ENCODE assay signal across 29 cellular contexts in genomic region chr21:43662286-43662685, GRCh38. TPM values are rescaled to one million over a fixed set of nuclear protein-coding genes. Genes with fewer than 3 reads are reported as not detected.
DNase-seq lines count a peak whose midpoint lies in the region; ATAC-seq and TF ChIP-seq lines count a peak whose summit lies in the region.
"Had no signal": no experiment of that assay in that cellular context is flagged by ENCODE, and none has a peak within 500 bp of the region (broad histone marks: within the 10 kb centered on the region; RNA-seq: fewer than 3 reads in every experiment).

No MANE protein-coding gene starts in this region.

- H3K4me3 ChIP-seq in IMR-90 (ENCODE audit: insufficient read depth, low read depth, low read length), result no peak overlapping the region
- H3K4me3 ChIP-seq in trophoblast cell (ENCODE audit: low read depth, low read length), result no peak overlapping the region
- H3K4me3 ChIP-seq: dorsolateral prefrontal cortex, esophagus squamous epithelium, gastrocnemius medialis, GM23248, lower lobe of right lung, SJCRH30, upper lobe of right lung had no signal

- peaks cover 12% of the 10 kb centered on the region for H3K36me3 ChIP-seq in IMR-90 (ENCODE audit: control insufficient read depth, insufficient read depth, low read length)
- H3K36me3 ChIP-seq in trophoblast cell (ENCODE audit: control insufficient read depth in 1 of 2, insufficient read depth in 2 of 2, low read length in 2 of 2), result peaks cover 7 to 19% of the 10 kb centered on the region in 2 experiments

- no peak overlapping the region for H2BK120ac ChIP-seq in IMR-90 (ENCODE audit: low read depth, low read length)
- no peak overlapping the region for H2BK120ac ChIP-seq in trophoblast cell (ENCODE audit: insufficient read depth, low read length, poor library complexity)

- H4K91ac ChIP-seq in IMR-90 (ENCODE audit: insufficient read depth, low read depth, low read length), result no peak overlapping the region
- no peak overlapping the region for H4K91ac ChIP-seq in trophoblast cell (ENCODE audit: low read depth, low read length)

- peaks cover 15% of the 10 kb centered on the region; the same call in 1 of the 2 replicates for H3K9me1 ChIP-seq in IMR-90 (ENCODE audit: insufficient read depth, low read length)

- H3K4me2 ChIP-seq in IMR-90 (ENCODE audit: low read depth, low read length) (no peak overlapping the region), trophoblast cell (ENCODE audit: low read length) (no peak overlapping the region)

- BruUV-seq in IMR-90 (replicated peaks; lab: Mats Ljungman, UMichigan) (no TSS peak), Calu3 (replicated peaks; lab: Mats Ljungman, UMichigan) (no TSS peak)

- no peak overlapping the region for H4K12ac ChIP-seq in trophoblast cell (ENCODE audit: low read depth, low read length)

- CTCF ChIA-PET in IMR-90 (lab: Yijun Ruan, JAX) (no interaction called here), Calu3 (lab: Charles Lee) (no interaction called here)

- H3K79me1 ChIP-seq in IMR-90 (ENCODE audit: low read depth in 1 of 2, low read length in 2 of 2) (peaks cover 44 to 62% of the 10 kb centered on the region in 2 experiments), trophoblast cell (ENCODE audit: low read length) (peaks cover 7% of the 10 kb centered on the region)

- TF ChIP-seq POLR2A in IMR-90 (IDR thresholded peaks at IDR 0.05; ENCODE audit: low read depth, low read length), result no peak

- no peak overlapping the region for H2BK12ac ChIP-seq in trophoblast cell (ENCODE audit: low read length)

- no peaks in the 10 kb centered on the region for H3K9me3 Mint-ChIP-seq in activated naive CD8-positive, alpha-beta T cell (ENCODE audit: low read depth)
- H3K9me3 Mint-ChIP-seq in activated naive CD8-positive, alpha-beta T cell treated with anti-CD3 and anti-CD28 coated beads for 36 hours, result no peaks in the 10 kb centered on the region
- H3K9me3 Mint-ChIP-seq in activated T-helper 2 cell treated with anti-CD3 and anti-CD28 coated beads, Interferon-gamma antibody, Interleukin-2, Interleukin-4, amounts not matched to agents 10 μg/mL and 5 μg/mL and 100 μg/mL, durations not matched to agents 14 hours and 24 hours and 36 hours, result peaks cover 6% of the 10 kb centered on the region
- H3K9me3 Mint-ChIP-seq in Calu3 (ENCODE audit: low read depth, unreplicated experiment), result no peaks in the 10 kb centered on the region

- H3K27ac ChIP-seq in IMR-90 (ENCODE audit: insufficient read depth, low read length) (no peak overlapping the region), trophoblast cell (ENCODE audit: low read depth, low read length) (no peak overlapping the region)
- H3K27ac ChIP-seq: brain microvascular endothelial cell, dorsolateral prefrontal cortex, esophagus squamous epithelium, GM23248, lower lobe of right lung, SJCRH30, upper lobe of right lung had no signal

- H4K8ac ChIP-seq in IMR-90 (ENCODE audit: low read depth in 2 of 2, low read length in 2 of 2) (no peak overlapping the region), trophoblast cell (ENCODE audit: low read depth, low read length) (no peak overlapping the region)

- no peak overlapping the region for H3K14ac ChIP-seq in IMR-90 (replicated peaks; ENCODE audit: low read depth, low read length)
- no peak overlapping the region for H3K14ac ChIP-seq in trophoblast cell (ENCODE audit: low read length)

- no peak overlapping the region for H3K27ac Mint-ChIP-seq in activated naive CD8-positive, alpha-beta T cell
- H3K27ac Mint-ChIP-seq in activated naive CD8-positive, alpha-beta T cell treated with anti-CD3 and anti-CD28 coated beads for 36 hours, result no peak overlapping the region
- H3K27ac Mint-ChIP-seq in activated T-helper 2 cell treated with anti-CD3 and anti-CD28 coated beads, Interferon-gamma antibody, Interleukin-2, Interleukin-4, amounts not matched to agents 10 μg/mL and 5 μg/mL and 100 μg/mL, durations not matched to agents 14 hours and 24 hours and 36 hours, result no peak overlapping the region
- H3K27ac Mint-ChIP-seq in Calu3 (ENCODE audit: unreplicated experiment), result no peak overlapping the region
- H3K27ac Mint-ChIP-seq: nephron progenitor cell had no signal

- H3K4me1 ChIP-seq in IMR-90 (ENCODE audit: control insufficient read depth, insufficient read depth, low read length) (0 out of 2 replicates have a peak, but pooled peaks cover 2% of the 10 kb centered on the region), trophoblast cell (ENCODE audit: control insufficient read depth in 1 of 2, insufficient read depth in 2 of 2, low read length in 2 of 2) (peaks cover 2 to 13% of the 10 kb centered on the region in 2 experiments)
- H3K4me1 ChIP-seq: SJCRH30 had no signal

- intact Hi-C loops in IMR-90 (cut with micrococcal nuclease), result loop anchor here (10.0 kb wide), 1 partner anchor 63 kb away; no protein-coding TSS in a partner anchor
- intact Hi-C loops in activated T-helper 2 cell treated with anti-CD3 and anti-CD28 coated beads, Interferon-gamma antibody, Interleukin-2, Interleukin-4, amounts not matched to agents 10 μg/mL and 5 μg/mL and 100 μg/mL, durations not matched to agents 14 hours and 24 hours and 36 hours (cut with micrococcal nuclease), result loop anchor here (5.0 kb wide), 2 partner anchors 55 to 120 kb away; partner anchors contain the start of gene PDXK
- intact Hi-C loops in Calu3 (cut with micrococcal nuclease; ENCODE audit: unreplicated experiment), result no loop called here

- H3K23ac ChIP-seq in IMR-90 (ENCODE audit: low read depth, low read length), result no peak overlapping the region
- no peak overlapping the region for H3K23ac ChIP-seq in trophoblast cell (ENCODE audit: low read length)

- no peak overlapping the region for H3K56ac ChIP-seq in IMR-90 (ENCODE audit: extremely low read depth, insufficient read depth, low read length)

- no peak for TF ChIP-seq RAD21 in IMR-90 (IDR thresholded peaks at IDR 0.05; ENCODE audit: low read length)

- peaks cover 61% of the 10 kb centered on the region for H3K4me1 Mint-ChIP-seq in activated naive CD8-positive, alpha-beta T cell (ENCODE audit: low read depth)
- peaks cover 60% of the 10 kb centered on the region for H3K4me1 Mint-ChIP-seq in activated naive CD8-positive, alpha-beta T cell treated with anti-CD3 and anti-CD28 coated beads for 36 hours
- H3K4me1 Mint-ChIP-seq in activated T-helper 2 cell treated with anti-CD3 and anti-CD28 coated beads, Interferon-gamma antibody, Interleukin-2, Interleukin-4, amounts not matched to agents 10 μg/mL and 5 μg/mL and 100 μg/mL, durations not matched to agents 14 hours and 24 hours and 36 hours (ENCODE audit: low read depth), result peaks cover 48% of the 10 kb centered on the region
- H3K4me1 Mint-ChIP-seq in Calu3 (ENCODE audit: low read depth, unreplicated experiment), result peaks cover 13% of the 10 kb centered on the region

- H2AK5ac ChIP-seq in IMR-90 (ENCODE audit: low read depth, low read length), result no peak overlapping the region
- no peak overlapping the region for H2AK5ac ChIP-seq in trophoblast cell (ENCODE audit: low read length)

- no peak overlapping the region for H2BK15ac ChIP-seq in IMR-90 (ENCODE audit: low read depth, low read length)

- no peak overlapping the region for H2BK5ac ChIP-seq in IMR-90 (ENCODE audit: low read depth, low read length, poor library complexity, severe bottlenecking)
- no peak overlapping the region for H2BK5ac ChIP-seq in trophoblast cell (ENCODE audit: low read depth, low read length, poor library complexity)

- peaks cover 16% of the 10 kb centered on the region for H3K36me3 Mint-ChIP-seq in activated naive CD8-positive, alpha-beta T cell
- H3K36me3 Mint-ChIP-seq in activated naive CD8-positive, alpha-beta T cell treated with anti-CD3 and anti-CD28 coated beads for 36 hours, result peaks cover 60% of the 10 kb centered on the region
- H3K36me3 Mint-ChIP-seq in activated T-helper 2 cell treated with anti-CD3 and anti-CD28 coated beads, Interferon-gamma antibody, Interleukin-2, Interleukin-4, amounts not matched to agents 10 μg/mL and 5 μg/mL and 100 μg/mL, durations not matched to agents 14 hours and 24 hours and 36 hours (ENCODE audit: low read depth), result peaks cover 68% of the 10 kb centered on the region
- peaks cover 29% of the 10 kb centered on the region for H3K36me3 Mint-ChIP-seq in Calu3 (ENCODE audit: insufficient read depth, unreplicated experiment)

- no peak for DNase-seq in activated naive CD8-positive, alpha-beta T cell treated with anti-CD3 and anti-CD28 coated beads for 36 hours
- peak; percentile 12 for DNase-seq in IMR-90
- DNase-seq in activated T-helper 2 cell treated with anti-CD3 and anti-CD28 coated beads, Interferon-gamma antibody, Interleukin-2, Interleukin-4, amounts not matched to agents 10 μg/mL and 5 μg/mL and 100 μg/mL, durations not matched to agents 14 hours and 24 hours and 36 hours (ENCODE audit: low spot score), result no peak
- DNase-seq in trophoblast cell, result no peak
- DNase-seq in Calu3, result no peak
- DNase-seq in COLO829 (ENCODE audit: low spot score), result no peak
- DNase-seq in Kasumi-1 (lab: John Stamatoyannopoulos, UW), result no peak
- DNase-seq: activated CD4-positive, alpha-beta memory T cell treated with anti-CD3 and anti-CD28 coated beads, Interleukin-2, amount 10 ng/mL, durations not matched to agents 7 days and 5 days; activated naive CD4-positive, alpha-beta T cell; amniotic stem cell; brain microvascular endothelial cell; C1 segment of cervical spinal cord; dorsolateral prefrontal cortex; esophagus squamous epithelium; gastrocnemius medialis; GM23248; HFFc6; lower lobe of right lung; MM.1S; NCI-H1105 treated with DMSO at 0.1 percent for 48 hours; NCI-H1930; NCI-H510A treated with DMSO at 0.1 percent for 48 hours; nephron progenitor cell; SJCRH30; stimulated activated CD4-positive, alpha-beta T cell treated with anti-CD3 and anti-CD28 coated beads, Interleukin-15, amount 100 ng/mL, for 24 hours; SW 1271; upper lobe of right lung had no signal

- no peak overlapping the region for H2AFZ ChIP-seq in IMR-90 (replicated peaks; ENCODE audit: low read length, poor library complexity)
- no peak overlapping the region for H2AFZ ChIP-seq in trophoblast cell (ENCODE audit: insufficient read depth, low read length, poor library complexity)
- H2AFZ ChIP-seq: GM23248 had no signal

- H3K18ac ChIP-seq in IMR-90 (ENCODE audit: low read depth, low read length) (no peak overlapping the region), trophoblast cell (ENCODE audit: low read length) (no peak overlapping the region)

- H4K5ac ChIP-seq in IMR-90 (ENCODE audit: low read depth, low read length), result no peak overlapping the region

- H4K20me1 ChIP-seq in IMR-90 (ENCODE audit: insufficient read depth, low read length), result peaks cover 24% of the 10 kb centered on the region

- in situ Hi-C loops in IMR-90 (cut with MboI; ENCODE audit: low sequenced_read_pairs), result no loop called here

- dilution Hi-C loops in IMR-90 (cut with HindIII; ENCODE audit: low sequenced_read_pairs, unreplicated experiment), result no loop called here

- H3K27me3 ChIP-seq in IMR-90 (ENCODE audit: control insufficient read depth, insufficient read depth, low read length) (no peaks in the 10 kb centered on the region), trophoblast cell (ENCODE audit: insufficient read depth, low read length) (no peaks in the 10 kb centered on the region)
- H3K27me3 ChIP-seq: brain microvascular endothelial cell, dorsolateral prefrontal cortex, esophagus squamous epithelium, gastrocnemius medialis, SJCRH30, upper lobe of right lung had no signal

- 74% methylated on average over 5 of the region's 6 CpGs; no CpG with 5 or more reads in 1 of the 2 experiments for WGBS in IMR-90 (ENCODE audit: extremely low coverage in 2 of 2, insufficient read length in 1 of 2), 2 experiments
- no CpG with 5 or more reads among the region's 6 CpGs for WGBS in trophoblast cell (ENCODE audit: extremely low coverage, insufficient coverage, insufficient read length)

- peak overlapping the region; percentile 99 for H3K4me3 Mint-ChIP-seq in activated naive CD8-positive, alpha-beta T cell
- H3K4me3 Mint-ChIP-seq in activated naive CD8-positive, alpha-beta T cell treated with anti-CD3 and anti-CD28 coated beads for 36 hours, result no peak overlapping the region
- H3K4me3 Mint-ChIP-seq in activated T-helper 2 cell treated with anti-CD3 and anti-CD28 coated beads, Interferon-gamma antibody, Interleukin-2, Interleukin-4, amounts not matched to agents 10 μg/mL and 5 μg/mL and 100 μg/mL, durations not matched to agents 14 hours and 24 hours and 36 hours (ENCODE audit: low read depth), result peak overlapping the region; percentile 96
- no peak overlapping the region for H3K4me3 Mint-ChIP-seq in Calu3 (ENCODE audit: low read depth, unreplicated experiment)

- H2AK9ac ChIP-seq in IMR-90 (replicated peaks; ENCODE audit: low read depth, low read length, poor library complexity), result no peak overlapping the region

- POLR2A ChIA-PET in IMR-90 (lab: Charles Lee; ENCODE audit: unreplicated experiment), result no interaction called here

- H3K9ac ChIP-seq in IMR-90 (ENCODE audit: low read depth, low read length), result no peak overlapping the region
- no peak overlapping the region for H3K9ac ChIP-seq in trophoblast cell (ENCODE audit: low read length)
- H3K9ac ChIP-seq: GM23248 had no signal

- TF ChIP-seq CTCF in IMR-90 (conservative IDR thresholded peaks at IDR 0.05; ENCODE audit: low read depth, low read length), result no peak
- no peak for TF ChIP-seq CTCF in Calu3 (IDR thresholded peaks at IDR 0.05; ENCODE audit: unreplicated experiment)

- no peak overlapping the region for H3K4ac ChIP-seq in IMR-90 (ENCODE audit: low read depth, low read length)
- H3K4ac ChIP-seq in trophoblast cell (ENCODE audit: low read depth, low read length), result peak overlapping the region; percentile 42

- H3K9me3 ChIP-seq in IMR-90 (ENCODE audit: control insufficient read depth, insufficient read depth, low read length) (no peaks in the 10 kb centered on the region), trophoblast cell (ENCODE audit: insufficient read depth, low read depth, low read length) (no peaks in the 10 kb centered on the region)
- H3K9me3 ChIP-seq: esophagus squamous epithelium, gastrocnemius medialis, lower lobe of right lung, SJCRH30, upper lobe of right lung had no signal

- H2BK20ac ChIP-seq in IMR-90 (ENCODE audit: low read depth, low read length), result no peak overlapping the region

- H3K79me2 ChIP-seq in trophoblast cell (ENCODE audit: control insufficient read depth, insufficient read depth, low read length, poor library complexity), result peaks cover 4% of the 10 kb centered on the region

- no peak for ATAC-seq in IMR-90 (ENCODE audit: low read depth)
- ATAC-seq: gastrocnemius medialis; lower lobe of right lung; stimulated activated memory B cell treated with anti-CD40 and anti-IgM and Interleukin-4, amounts not matched to agents 10 μg/mL and 1 μg/mL and 100 μg/mL, for 72 hours; upper lobe of right lung had no signal

- H3K27me3 Mint-ChIP-seq in activated naive CD8-positive, alpha-beta T cell, result no peaks in the 10 kb centered on the region
- H3K27me3 Mint-ChIP-seq in activated naive CD8-positive, alpha-beta T cell treated with anti-CD3 and anti-CD28 coated beads for 36 hours, result no peaks in the 10 kb centered on the region
- no peaks in the 10 kb centered on the region for H3K27me3 Mint-ChIP-seq in activated T-helper 2 cell treated with anti-CD3 and anti-CD28 coated beads, Interferon-gamma antibody, Interleukin-2, Interleukin-4, amounts not matched to agents 10 μg/mL and 5 μg/mL and 100 μg/mL, durations not matched to agents 14 hours and 24 hours and 36 hours (ENCODE audit: low read depth)
- no peaks in the 10 kb centered on the region for H3K27me3 Mint-ChIP-seq in Calu3 (ENCODE audit: unreplicated experiment)
- H3K27me3 Mint-ChIP-seq: activated CD4-positive, alpha-beta memory T cell treated with anti-CD3 and anti-CD28 coated beads, Interleukin-2, amount 10 ng/mL, durations not matched to agents 7 days and 5 days; stimulated activated memory B cell treated with anti-CD40 and anti-IgM and Interleukin-4, amounts not matched to agents 10 μg/mL and 1 μg/mL and 100 μg/mL, for 72 hours had no signal

RNA-seq across cellular contexts. Expression of gene RRP1B, which starts 2.9 kb away (rescaled TPM):
- 100 to 1,000 TPM; 105 to 108 TPM for total RNA-seq in activated naive CD8-positive, alpha-beta T cell treated with anti-CD3 and anti-CD28 coated beads for 36 hours
- total RNA-seq in IMR-90 (2012; rRNA removed) (16.1 and 21.4 TPM in 2 replicates), Calu3 (2022) (24.6 and 26.0 TPM in 2 replicates)
- polyA plus RNA-seq in IMR-90 (2012; rRNA removed), result 11.1 and 11.7 TPM in 2 replicates
- polyA plus RNA-seq in IMR-90 (2012; cell fraction: cytosol; rRNA removed), result 6.4 and 7.0 TPM in 2 replicates
- 9.0 and 10.9 TPM in 2 replicates for polyA plus RNA-seq in IMR-90 (2012; cell fraction: nucleus; rRNA removed; ENCODE audit: low replicate concordance)
- total RNA-seq in activated T-helper 2 cell treated with anti-CD3 and anti-CD28 coated beads, Interferon-gamma antibody, Interleukin-2, Interleukin-4, amounts not matched to agents 10 μg/mL and 5 μg/mL and 100 μg/mL, durations not matched to agents 14 hours and 24 hours and 36 hours, result 63.5 and 66.2 TPM in 2 replicates
- polyA plus RNA-seq in trophoblast cell (2013), result 14.3 and 14.8 TPM in 2 replicates

RNA-seq across cellular contexts. Expression of gene HSF2BP, which starts 3.0 kb away (rescaled TPM):
- total RNA-seq in activated naive CD8-positive, alpha-beta T cell treated with anti-CD3 and anti-CD28 coated beads for 36 hours, result 1 to 10 TPM in 1 of 2 experiments, under 1 TPM in 1; 0.68 to 1.2 TPM
- 0.83 and 0.90 TPM in 2 replicates for total RNA-seq in IMR-90 (2012; rRNA removed)
- 0.63 and 0.87 TPM in 2 replicates for polyA plus RNA-seq in IMR-90 (2012; rRNA removed)
- 0.54 and 0.87 TPM in 2 replicates for polyA plus RNA-seq in IMR-90 (2012; cell fraction: cytosol; rRNA removed)
- polyA plus RNA-seq in IMR-90 (2012; cell fraction: nucleus; rRNA removed; ENCODE audit: low replicate concordance), result 0.42 and 0.91 TPM in 2 replicates
- 0.97 and 1.1 TPM in 2 replicates for total RNA-seq in activated T-helper 2 cell treated with anti-CD3 and anti-CD28 coated beads, Interferon-gamma antibody, Interleukin-2, Interleukin-4, amounts not matched to agents 10 μg/mL and 5 μg/mL and 100 μg/mL, durations not matched to agents 14 hours and 24 hours and 36 hours
- polyA plus RNA-seq in trophoblast cell (2013), result 1.7 and 1.8 TPM in 2 replicates
- 0.95 and 1.5 TPM in 2 replicates for total RNA-seq in Calu3 (2022)

RNA-seq across cellular contexts. Expression of gene PDXK, which starts 56.6 kb away (rescaled TPM):
- total RNA-seq in activated naive CD8-positive, alpha-beta T cell treated with anti-CD3 and anti-CD28 coated beads for 36 hours, result 100 to 1,000 TPM; 111 to 113 TPM
- total RNA-seq in IMR-90 (2012; rRNA removed) (250 and 312 TPM in 2 replicates), Calu3 (2022) (202 and 214 TPM in 2 replicates)
- polyA plus RNA-seq in IMR-90 (2012; rRNA removed), result 149 and 155 TPM in 2 replicates
- 114 and 180 TPM in 2 replicates for polyA plus RNA-seq in IMR-90 (2012; cell fraction: cytosol; rRNA removed)
- polyA plus RNA-seq in IMR-90 (2012; cell fraction: nucleus; rRNA removed; ENCODE audit: low replicate concordance), result 141 and 208 TPM in 2 replicates
- total RNA-seq in activated T-helper 2 cell treated with anti-CD3 and anti-CD28 coated beads, Interferon-gamma antibody, Interleukin-2, Interleukin-4, amounts not matched to agents 10 μg/mL and 5 μg/mL and 100 μg/mL, durations not matched to agents 14 hours and 24 hours and 36 hours, result 124 and 136 TPM in 2 replicates
- polyA plus RNA-seq in trophoblast cell (2013), result 70.9 and 73.5 TPM in 2 replicates

Comparison
In these comparisons a context has a peak if more than half of its experiments do, and no peak if none do; other contexts are left out.
1. H3K4me3 Mint-ChIP-seq: peak in activated naive CD8-positive, alpha-beta T cell (single experiment) and activated T-helper 2 cell treated with anti-CD3 and anti-CD28 coated beads, Interferon-gamma antibody, Interleukin-2, Interleukin-4, amounts not matched to agents 10 μg/mL and 5 μg/mL and 100 μg/mL, durations not matched to agents 14 hours and 24 hours and 36 hours (single experiment); none in activated naive CD8-positive, alpha-beta T cell treated with anti-CD3 and anti-CD28 coated beads for 36 hours (single experiment) and Calu3 (single experiment).